Comparison of ENCODE assay signal across 29 cellular contexts in genomic region chr7:125834421-125834820, GRCh38.
"Had no signal": no experiment of that assay in that cellular context is flagged by ENCODE, and none has a peak within 500 bp of the region (broad histone marks: within the 10 kb centered on the region; RNA-seq: fewer than 3 reads in every experiment).

No MANE protein-coding gene starts in this region.

- H3K27me3 Mint-ChIP-seq: activated naive CD4-positive, alpha-beta T cell treated with anti-CD3 and anti-CD28 coated beads, Interleukin-2, amount 10 ng/mL, durations not matched to agents 7 days and 5 days; activated naive CD8-positive, alpha-beta T cell treated with anti-CD3 and anti-CD28 coated beads, Interleukin-2, amount 10 ng/mL, durations not matched to agents 7 days and 5 days; effector memory CD8-positive, alpha-beta T cell; natural killer cell treated with Interleukin-12 subunit alpha and Interleukin-12 subunit beta and Interleukin-15 and Interleukin-18, amount 100 ng/mL, for 72 hours; stimulated activated memory B cell treated with anti-CD40 and anti-IgM and Interleukin-4, amounts not matched to agents 10 μg/mL and 1 μg/mL and 100 μg/mL, for 72 hours; stimulated activated naive CD8-positive, alpha-beta T cell treated with anti-CD3 and anti-CD28 coated beads, Interleukin-15, amount 100 ng/mL, for 72 hours had no signal

- H3K9me3 ChIP-seq: gastroesophageal sphincter, neutrophil, thyroid gland, upper lobe of left lung, vagina had no signal

- H3K4me3 ChIP-seq: gastroesophageal sphincter, hepatocyte, lower lobe of right lung, mucosa of descending colon, skin epidermis, thyroid gland, upper lobe of left lung, vagina had no signal

- H3K27ac Mint-ChIP-seq: activated naive CD4-positive, alpha-beta T cell treated with anti-CD3 and anti-CD28 coated beads, Interleukin-2, amount 10 ng/mL, durations not matched to agents 7 days and 5 days; activated naive CD8-positive, alpha-beta T cell treated with anti-CD3 and anti-CD28 coated beads, Interleukin-2, amount 10 ng/mL, durations not matched to agents 7 days and 5 days; effector memory CD8-positive, alpha-beta T cell; natural killer cell treated with Interleukin-12 subunit alpha and Interleukin-12 subunit beta and Interleukin-15 and Interleukin-18, amount 100 ng/mL, for 72 hours; stimulated activated memory B cell treated with anti-CD40 and anti-IgM and Interleukin-4, amounts not matched to agents 10 μg/mL and 1 μg/mL and 100 μg/mL, for 72 hours; stimulated activated naive CD8-positive, alpha-beta T cell treated with anti-CD3 and anti-CD28 coated beads, Interleukin-15, amount 100 ng/mL, for 72 hours had no signal

- H3K4me1 ChIP-seq: gastroesophageal sphincter, lower lobe of right lung, thyroid gland, upper lobe of left lung, vagina had no signal

- ATAC-seq: activated CD4-positive, CD25-positive, alpha-beta regulatory T cell treated with anti-CD3 and anti-CD28 coated beads, Interleukin-2, amount 50 U/mL, for 24 hours; effector memory CD8-positive, alpha-beta T cell; gastroesophageal sphincter; left lobe of liver; lower lobe of right lung; mucosa of descending colon; natural killer cell treated with Interleukin-12 subunit alpha and Interleukin-12 subunit beta and Interleukin-15 and Interleukin-18, amount 100 ng/mL, for 72 hours; sciatic nerve; stimulated activated memory B cell treated with anti-CD40 and anti-IgM and Interleukin-4, amounts not matched to agents 10 μg/mL and 1 μg/mL and 100 μg/mL, for 72 hours; stimulated activated naive CD8-positive, alpha-beta T cell treated with anti-CD3 and anti-CD28 coated beads, Interleukin-15, amount 100 ng/mL, for 72 hours had no signal

- H3K36me3 ChIP-seq: brain microvascular endothelial cell, gastroesophageal sphincter, lower lobe of right lung, neutrophil, thyroid gland, upper lobe of left lung, vagina had no signal

- H3K27ac ChIP-seq: brain microvascular endothelial cell, gastroesophageal sphincter, hepatocyte, lower lobe of right lung, neutrophil, skin epidermis, thyroid gland, upper lobe of left lung, vagina, VCaP had no signal

- H3K79me2 ChIP-seq: hepatocyte had no signal

- H3K4me2 ChIP-seq: hepatocyte had no signal

- H3K4me1 Mint-ChIP-seq: activated naive CD4-positive, alpha-beta T cell treated with anti-CD3 and anti-CD28 coated beads, Interleukin-2, amount 10 ng/mL, durations not matched to agents 7 days and 5 days; activated naive CD8-positive, alpha-beta T cell treated with anti-CD3 and anti-CD28 coated beads, Interleukin-2, amount 10 ng/mL, durations not matched to agents 7 days and 5 days; stimulated activated memory B cell treated with anti-CD40 and anti-IgM and Interleukin-4, amounts not matched to agents 10 μg/mL and 1 μg/mL and 100 μg/mL, for 72 hours; stimulated activated naive CD8-positive, alpha-beta T cell treated with anti-CD3 and anti-CD28 coated beads, Interleukin-15, amount 100 ng/mL, for 72 hours had no signal

- H3K4me3 Mint-ChIP-seq: activated naive CD4-positive, alpha-beta T cell treated with anti-CD3 and anti-CD28 coated beads, Interleukin-2, amount 10 ng/mL, durations not matched to agents 7 days and 5 days; activated naive CD8-positive, alpha-beta T cell treated with anti-CD3 and anti-CD28 coated beads, Interleukin-2, amount 10 ng/mL, durations not matched to agents 7 days and 5 days; effector memory CD8-positive, alpha-beta T cell; natural killer cell treated with Interleukin-12 subunit alpha and Interleukin-12 subunit beta and Interleukin-15 and Interleukin-18, amount 100 ng/mL, for 72 hours; stimulated activated memory B cell treated with anti-CD40 and anti-IgM and Interleukin-4, amounts not matched to agents 10 μg/mL and 1 μg/mL and 100 μg/mL, for 72 hours; stimulated activated naive CD8-positive, alpha-beta T cell treated with anti-CD3 and anti-CD28 coated beads, Interleukin-15, amount 100 ng/mL, for 72 hours had no signal

- H3K36me3 Mint-ChIP-seq: activated naive CD4-positive, alpha-beta T cell treated with anti-CD3 and anti-CD28 coated beads, Interleukin-2, amount 10 ng/mL, durations not matched to agents 7 days and 5 days; activated naive CD8-positive, alpha-beta T cell treated with anti-CD3 and anti-CD28 coated beads, Interleukin-2, amount 10 ng/mL, durations not matched to agents 7 days and 5 days; stimulated activated memory B cell treated with anti-CD40 and anti-IgM and Interleukin-4, amounts not matched to agents 10 μg/mL and 1 μg/mL and 100 μg/mL, for 72 hours had no signal

- H3K27me3 ChIP-seq: brain microvascular endothelial cell, gastroesophageal sphincter, hepatocyte, neutrophil, thyroid gland, upper lobe of left lung, vagina had no signal

- H2AFZ ChIP-seq: hepatocyte had no signal

- DNase-seq: activated CD4-positive, alpha-beta T cell treated with anti-CD3 and anti-CD28 coated beads for 48 hours; activated CD4-positive, alpha-beta T cell treated with anti-CD3 and anti-CD28 coated beads, Interleukin-2, amount 50 U/mL, for 48 hours; activated CD8-positive, alpha-beta memory T cell treated with anti-CD3 and anti-CD28 coated beads for 24 hours; activated gamma-delta T cell; activated naive CD4-positive, alpha-beta T cell treated with anti-CD3 and anti-CD28 coated beads, Interleukin-2, amount 10 ng/mL, durations not matched to agents 7 days and 5 days; activated naive CD8-positive, alpha-beta T cell treated with anti-CD3 and anti-CD28 coated beads, Interleukin-2, amount 10 ng/mL, durations not matched to agents 7 days and 5 days; amniotic stem cell; brain microvascular endothelial cell; cortex of kidney; effector memory CD8-positive, alpha-beta T cell; kidney glomerular epithelial cell; lower lobe of right lung; mucosa of descending colon; stimulated activated CD4-positive, alpha-beta T cell treated with anti-CD3 and anti-CD28 coated beads, Interleukin-12 subunit alpha, Interleukin-12 subunit beta, amount 100 ng/mL, for 4 hours; stimulated activated CD4-positive, alpha-beta T cell treated with anti-CD3 and anti-CD28 coated beads, Interleukin-4, amount 100 ng/mL, for 24 hours; stimulated activated naive CD8-positive, alpha-beta T cell treated with anti-CD3 and anti-CD28 coated beads, Interleukin-15, amount 100 ng/mL, for 72 hours; thyroid gland; upper lobe of left lung had no signal
